In the genomic region with DNA sequence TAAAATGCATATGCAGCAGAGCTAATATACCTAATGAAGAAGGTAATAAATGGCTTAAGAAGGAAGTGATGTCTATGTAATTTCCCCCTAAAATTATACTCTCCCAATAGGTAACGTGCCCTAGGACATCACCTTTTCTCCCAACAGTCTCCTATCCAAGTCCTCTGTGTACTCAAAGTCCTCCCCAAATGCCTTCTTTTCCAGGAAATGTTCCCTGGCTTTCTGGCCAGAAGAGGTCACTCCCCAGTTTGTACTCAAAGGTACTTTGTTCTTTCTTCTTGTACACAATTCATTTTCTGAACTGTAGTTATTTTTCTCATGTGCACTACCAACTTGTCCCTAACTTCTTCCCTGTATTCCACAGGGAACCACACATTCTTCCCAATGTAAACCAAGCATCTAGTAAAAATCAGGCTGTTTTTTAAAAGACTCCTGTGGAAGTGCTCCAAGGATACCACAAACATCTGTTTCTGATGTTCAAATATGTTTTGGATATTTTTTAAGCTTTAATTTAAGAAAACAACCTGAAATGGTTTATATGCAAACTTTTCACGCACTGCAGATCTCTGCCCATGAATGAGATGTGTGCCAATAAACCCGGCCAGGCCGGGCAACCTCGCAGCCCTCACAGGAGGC, we compare ENCODE assay signal across 8 cellular contexts.
DNase-seq lines count a peak whose midpoint lies in the region; ATAC-seq and TF ChIP-seq lines count a peak whose summit lies in the region.

No MANE protein-coding gene starts in this region.

- peak overlapping the region; percentile 84 for H3K27ac Mint-ChIP-seq in activated T-helper 1 cell treated with anti-CD3 and anti-CD28 coated beads, Interleukin-12 subunit alpha, Interleukin-12 subunit beta, Interleukin-2, Interleukin-4 antibody, amounts not matched to agents 30 ng/mL and 10 ng/mL and 1 ng/mL, durations not matched to agents 14 hours and 24 hours and 36 hours

- H2AFZ ChIP-seq in HCT116 (ENCODE audit: low read depth, low read length, poor library complexity, severe bottlenecking) = no peak overlapping the region
- no peak overlapping the region for H2AFZ ChIP-seq in smooth muscle cell (ENCODE audit: low read depth)

- no peaks in the 10 kb centered on the region for H3K9me2 ChIP-seq in HCT116 (ENCODE audit: insufficient read depth)

- TF ChIP-seq CTCF in HCT116 (IDR thresholded peaks at IDR 0.05 in 2 of 3, conservative IDR thresholded peaks at IDR 0.05 in 1 of 3; ENCODE audit: borderline replicate concordance in 1 of 3, insufficient read depth in 1 of 3, low read depth in 2 of 3, low read length in 2 of 3) (0 out of 6 replicates have a peak, but pooled peaks of 1 of the 3 experiments have one; percentile 22), right atrium auricular region (IDR thresholded peaks at IDR 0.05) (no peak), smooth muscle cell (IDR thresholded peaks at IDR 0.05; ENCODE audit: borderline replicate concordance, insufficient read depth, poor library complexity, severe bottlenecking) (no peak)

- peak; percentile 37 for TF ChIP-seq POLR2A in HCT116 (IDR thresholded peaks at IDR 0.05; ENCODE audit: borderline replicate concordance, extremely low read depth, insufficient read depth, insufficient read length)

- POLR2A ChIA-PET in HCT116 (lab: Charles Lee) = interaction anchor here (0.8 to 3.9 kb wide), 10 partner anchors 11 to 102 kb away, joined by 3 to 30 read pairs (median 8); no protein-coding TSS in a partner anchor

- RAD21 ChIA-PET in HCT116 (lab: Charles Lee; ENCODE audit: low non-redundant PET in 1 of 2, low total read pairs in 2 of 2, uncharacterized antibody in 2 of 2, unreplicated experiment in 2 of 2) = no interaction called here

- H3K9me3 ChIP-seq in HCT116 (ENCODE audit: control insufficient read depth in 1 of 2, insufficient read depth in 1 of 2, low read depth in 1 of 2, low read length in 2 of 2) (no peaks in the 10 kb centered on the region), right atrium auricular region (no peaks in the 10 kb centered on the region), smooth muscle cell (replicated peaks; ENCODE audit: low read depth) (no peaks in the 10 kb centered on the region)

- H3K4me1 Mint-ChIP-seq in activated T-helper 1 cell treated with anti-CD3 and anti-CD28 coated beads, Interleukin-12 subunit alpha, Interleukin-12 subunit beta, Interleukin-2, Interleukin-4 antibody, amounts not matched to agents 30 ng/mL and 10 ng/mL and 1 ng/mL, durations not matched to agents 14 hours and 24 hours and 36 hours (ENCODE audit: low read depth) = peaks cover 59% of the 10 kb centered on the region

- CTCF ChIA-PET in HCT116 (lab: Charles Lee) = interaction anchor here (1.1 to 2.9 kb wide), 5 partner anchors 11 to 99 kb away, joined by 3 to 14 read pairs (median 5); no protein-coding TSS in a partner anchor

- H4K20me1 ChIP-seq in HCT116 (ENCODE audit: insufficient read depth) = no peaks in the 10 kb centered on the region
- H4K20me1 ChIP-seq in smooth muscle cell (ENCODE audit: low read depth) = no peaks in the 10 kb centered on the region

- H3K27me3 ChIP-seq in HCT116 (ENCODE audit: insufficient read depth, low read length) (no peaks in the 10 kb centered on the region), right atrium auricular region (no peaks in the 10 kb centered on the region), smooth muscle cell (ENCODE audit: low read depth) (no peaks in the 10 kb centered on the region)

- BruUV-seq in HCT116 (replicated peaks; lab: Mats Ljungman, UMichigan) = TSS peak; percentile 58

- H3K9ac ChIP-seq in HCT116 (ENCODE audit: low read length) (peak overlapping the region; percentile 74), smooth muscle cell (ENCODE audit: low read depth) (no peak overlapping the region)

- ATAC-seq in HCT116 = peak; percentile 9; the same call in 1 of the 2 replicates
- ATAC-seq in HG03095 (IDR thresholded peaks at IDR 0.05; ENCODE audit: unreplicated experiment) = no peak

- intact Hi-C loops in HCT116 (cut with micrococcal nuclease) = loop anchor here (5.0 kb wide), 1 partner anchor 94 kb away; no protein-coding TSS in a partner anchor
- intact Hi-C loops in activated T-helper 1 cell treated with anti-CD3 and anti-CD28 coated beads, Interleukin-12 subunit alpha, Interleukin-12 subunit beta, Interleukin-2, Interleukin-4 antibody, amounts not matched to agents 30 ng/mL and 10 ng/mL and 1 ng/mL, durations not matched to agents 14 hours and 24 hours and 36 hours (cut with micrococcal nuclease) = loop anchor here (5.0 kb wide), 1 partner anchor 36 kb away; no protein-coding TSS in a partner anchor

- H3K79me2 ChIP-seq in HCT116 (ENCODE audit: insufficient read depth, low read length) = peaks cover 66% of the 10 kb centered on the region
- H3K79me2 ChIP-seq in smooth muscle cell (ENCODE audit: low read depth) = no peaks in the 10 kb centered on the region

- DNase-seq in HCT116 (ENCODE audit: low read depth, low spot score) (no peak), right atrium auricular region (ENCODE audit: low spot score) (no peak), smooth muscle cell (lab: John Stamatoyannopoulos, UW; ENCODE audit: unreplicated experiment) (no peak), cerebellar cortex (ENCODE audit: low spot score) (no peak), dermis blood vessel endothelial cell (no peak)
- no peak for DNase-seq in activated T-helper 1 cell treated with anti-CD3 and anti-CD28 coated beads, Interleukin-12 subunit alpha, Interleukin-12 subunit beta, Interleukin-2, Interleukin-4 antibody, amounts not matched to agents 30 ng/mL and 10 ng/mL and 1 ng/mL, durations not matched to agents 14 hours and 24 hours and 36 hours (ENCODE audit: low spot score)
- no peak for DNase-seq in stimulated activated CD4-positive, alpha-beta T cell treated with anti-CD3 and anti-CD28 coated beads, Interleukin-4, amount 100 ng/mL, for 4 hours

- no peaks in the 10 kb centered on the region for H3F3A ChIP-seq in smooth muscle cell (ENCODE audit: low read depth)

- no peak overlapping the region for H3K4me3 ChIP-seq in HCT116 (replicated peaks in 1 of 2; ENCODE audit: low read depth in 1 of 2, low read length in 2 of 2)
- no peak overlapping the region for H3K4me3 ChIP-seq in right atrium auricular region
- H3K4me3 ChIP-seq in smooth muscle cell = no peak overlapping the region

- H3K4me1 ChIP-seq in HCT116 (ENCODE audit: control insufficient read depth in 1 of 2, insufficient read depth in 2 of 2, low read length in 2 of 2) = peaks cover 80 to 98% of the 10 kb centered on the region in 2 experiments
- H3K4me1 ChIP-seq in right atrium auricular region = peaks cover 0 to 87% of the 10 kb centered on the region in 2 donors
- H3K4me1 ChIP-seq in smooth muscle cell (ENCODE audit: low read depth) = peaks cover 11% of the 10 kb centered on the region

- no peaks in the 10 kb centered on the region for H3K27me3 Mint-ChIP-seq in activated T-helper 1 cell treated with anti-CD3 and anti-CD28 coated beads, Interleukin-12 subunit alpha, Interleukin-12 subunit beta, Interleukin-2, Interleukin-4 antibody, amounts not matched to agents 30 ng/mL and 10 ng/mL and 1 ng/mL, durations not matched to agents 14 hours and 24 hours and 36 hours (ENCODE audit: insufficient read depth)

- peaks cover 22% of the 10 kb centered on the region for H3K36me3 Mint-ChIP-seq in activated T-helper 1 cell treated with anti-CD3 and anti-CD28 coated beads, Interleukin-12 subunit alpha, Interleukin-12 subunit beta, Interleukin-2, Interleukin-4 antibody, amounts not matched to agents 30 ng/mL and 10 ng/mL and 1 ng/mL, durations not matched to agents 14 hours and 24 hours and 36 hours (ENCODE audit: low read depth)

- H3K27ac ChIP-seq in HCT116 (ENCODE audit: low read depth, low read length) (peak overlapping the region; percentile 100), right atrium auricular region (peak overlapping the region; percentile 68 to 78), smooth muscle cell (ENCODE audit: low read depth) (peak overlapping the region; percentile 74)

- no peak for TF ChIP-seq RAD21 in HCT116 (IDR thresholded peaks at IDR 0.05; ENCODE audit: low read depth)

- no peaks in the 10 kb centered on the region for H3K9me3 Mint-ChIP-seq in activated T-helper 1 cell treated with anti-CD3 and anti-CD28 coated beads, Interleukin-12 subunit alpha, Interleukin-12 subunit beta, Interleukin-2, Interleukin-4 antibody, amounts not matched to agents 30 ng/mL and 10 ng/mL and 1 ng/mL, durations not matched to agents 14 hours and 24 hours and 36 hours

- 72% methylated on average over 5 of the region's 5 CpGs for WGBS in smooth muscle cell (ENCODE audit: low lambda C conversion rate)

- H3K4me2 ChIP-seq in HCT116 (ENCODE audit: low read length) (peak overlapping the region; percentile 68), smooth muscle cell (peak overlapping the region; percentile 68)

- peak overlapping the region; percentile 50 for H3K4me3 Mint-ChIP-seq in activated T-helper 1 cell treated with anti-CD3 and anti-CD28 coated beads, Interleukin-12 subunit alpha, Interleukin-12 subunit beta, Interleukin-2, Interleukin-4 antibody, amounts not matched to agents 30 ng/mL and 10 ng/mL and 1 ng/mL, durations not matched to agents 14 hours and 24 hours and 36 hours

- H3K36me3 ChIP-seq in HCT116 (ENCODE audit: control insufficient read depth in 1 of 2, insufficient read depth in 2 of 2, low read length in 2 of 2) (no peaks in the 10 kb centered on the region), right atrium auricular region (peaks cover 6% of the 10 kb centered on the region), smooth muscle cell (ENCODE audit: low read depth) (no peaks in the 10 kb centered on the region)

TF ChIP-seq in HCT116, 20 proteins besides CTCF, POLR2A, EP300 and RAD21:
- TF ChIP-seq EZH2phosphoT487 (IDR thresholded peaks at IDR 0.05; ENCODE audit: borderline replicate concordance) (no peak), POLR2AphosphoS5 (IDR thresholded peaks at IDR 0.05; ENCODE audit: low read depth, low read length) (peak; percentile 7; the same call in 1 of the 2 replicates)
- TF ChIP-seq, protein P1, sequence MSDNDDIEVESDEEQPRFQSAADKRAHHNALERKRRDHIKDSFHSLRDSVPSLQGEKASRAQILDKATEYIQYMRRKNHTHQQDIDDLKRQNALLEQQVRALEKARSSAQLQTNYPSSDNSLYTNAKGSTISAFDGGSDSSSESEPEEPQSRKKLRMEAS (IDR thresholded peaks at IDR 0.05) = no peak
